32 cellular contexts compared by ENCODE assay signal in the genomic region with DNA sequence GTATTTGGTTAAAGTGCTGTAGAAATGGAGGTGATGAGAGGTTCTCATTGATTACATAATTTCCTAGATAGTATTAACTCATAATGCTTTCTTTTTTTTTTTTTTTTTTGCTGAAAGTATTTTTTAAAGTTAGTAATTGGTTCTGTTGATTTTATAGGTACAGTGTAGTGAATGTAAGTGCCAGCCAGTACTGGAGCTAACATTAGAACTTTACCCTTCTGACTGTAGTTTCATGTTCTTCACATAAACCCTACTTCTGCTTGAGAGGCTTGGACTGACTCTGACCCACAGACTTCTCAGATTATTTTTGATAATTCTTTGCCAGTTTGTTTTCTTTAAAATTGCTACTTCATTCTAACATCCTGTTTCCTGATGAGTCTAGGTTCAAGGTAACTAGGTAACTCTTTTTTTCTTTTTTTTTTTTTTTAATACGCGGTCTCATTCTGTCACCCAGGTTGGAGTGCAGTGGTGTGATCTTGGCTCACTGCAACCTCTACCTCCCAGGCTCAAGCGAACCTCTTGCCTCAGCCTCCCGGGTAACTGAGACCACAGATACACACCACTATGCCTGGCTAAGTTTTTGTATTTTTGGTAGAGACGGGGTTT.
DNase-seq lines count a peak whose midpoint lies in the region; ATAC-seq, FAIRE-seq and TF ChIP-seq lines count a peak whose summit lies in the region.
"Had no signal": no experiment of that assay in that cellular context is flagged by ENCODE, and none has a peak within 500 bp of the region (broad histone marks: within the 10 kb centered on the region; RNA-seq: fewer than 3 reads in every experiment).

No MANE protein-coding gene starts in this region.

- H3K27me3 ChIP-seq in CD8-positive, alpha-beta T cell (ENCODE audit: insufficient read depth, low read length) = no peaks in the 10 kb centered on the region
- H3K27me3 ChIP-seq in naive thymus-derived CD4-positive, alpha-beta T cell (ENCODE audit: control insufficient read depth in 2 of 2, insufficient read depth in 2 of 2, low read length in 2 of 2) = no peaks in the 10 kb centered on the region
- H3K27me3 ChIP-seq in Caco-2 (replicated peaks; ENCODE audit: control insufficient read depth, insufficient read depth, low read length) = no peaks in the 10 kb centered on the region
- no peaks in the 10 kb centered on the region for H3K27me3 ChIP-seq in small intestine (ENCODE audit: control insufficient read depth in 2 of 2, insufficient read depth in 2 of 2, low read length in 2 of 2)
- H3K27me3 ChIP-seq: BLaER1, body of pancreas, esophagus muscularis mucosa, heart left ventricle, vagina had no signal

- no peaks in the 10 kb centered on the region for H3K27me3 Mint-ChIP-seq in CD8-positive, alpha-beta T cell (ENCODE audit: low read depth)
- H3K27me3 Mint-ChIP-seq in T-cell (no peaks in the 10 kb centered on the region), Caco-2 (ENCODE audit: insufficient read depth, unreplicated experiment) (no peaks in the 10 kb centered on the region)
- no peaks in the 10 kb centered on the region for H3K27me3 Mint-ChIP-seq in naive thymus-derived CD4-positive, alpha-beta T cell
- H3K27me3 Mint-ChIP-seq: dendritic cell treated with granulocyte-macrophage colony-stimulating factor and Interleukin-4, amounts not matched to agents 40 ng/mL and 50 ng/mL, for 4 days; stimulated activated naive CD8-positive, alpha-beta T cell treated with anti-CD3 and anti-CD28 coated beads, Interleukin-15, amount 100 ng/mL, for 72 hours had no signal

- BruUV-seq in Caco-2 (replicated peaks; lab: Mats Ljungman, UMichigan) = no TSS peak

- 84 to 94% (median 94%) methylated on average over 5 of the region's 5 CpGs for WGBS in small intestine, 3 donors

- POLR2A ChIA-PET in CD8-positive, alpha-beta T cell (lab: Charles Lee) = no interaction called here
- POLR2A ChIA-PET in T-cell (lab: Charles Lee) = no interaction called here
- POLR2A ChIA-PET in naive thymus-derived CD4-positive, alpha-beta T cell (lab: Charles Lee) = interaction anchor here (0.6 kb wide), 1 partner anchor 304 kb away, joined by 3 read pairs; no protein-coding TSS in a partner anchor
- POLR2A ChIA-PET in Caco-2 (lab: Charles Lee) = no interaction called here

- no peaks in the 10 kb centered on the region for H3K4me1 ChIP-seq in CD8-positive, alpha-beta T cell (ENCODE audit: insufficient read depth, low read length)
- H3K4me1 ChIP-seq in naive thymus-derived CD4-positive, alpha-beta T cell (ENCODE audit: control insufficient read depth in 2 of 2, insufficient read depth in 2 of 2, low read length in 2 of 2) = no peaks in the 10 kb centered on the region
- H3K4me1 ChIP-seq in Caco-2 (peaks cover 10% of the 10 kb centered on the region; the same call in 1 of the 2 replicates), small intestine (ENCODE audit: control insufficient read depth in 2 of 2, insufficient read depth in 1 of 2, low read depth in 1 of 2, low read length in 1 of 2) (no peaks in the 10 kb centered on the region)

- peak overlapping the region; percentile 49 for H3K27ac Mint-ChIP-seq in CD8-positive, alpha-beta T cell
- H3K27ac Mint-ChIP-seq in T-cell = peak overlapping the region; percentile 71 to 78
- peak overlapping the region in 6 of 9 donors; percentile 11 to 79 (median 40) for H3K27ac Mint-ChIP-seq in naive thymus-derived CD4-positive, alpha-beta T cell
- H3K27ac Mint-ChIP-seq in Caco-2 (ENCODE audit: unreplicated experiment) = no peak overlapping the region
- H3K27ac Mint-ChIP-seq: activated T-helper 2 cell treated with anti-CD3 and anti-CD28 coated beads, Interferon-gamma antibody, Interleukin-2, Interleukin-4, amounts not matched to agents 10 μg/mL and 5 μg/mL and 100 μg/mL, durations not matched to agents 14 hours and 24 hours and 36 hours; dendritic cell treated with granulocyte-macrophage colony-stimulating factor and Interleukin-4, amounts not matched to agents 40 ng/mL and 50 ng/mL, for 4 days; stimulated activated naive CD8-positive, alpha-beta T cell treated with anti-CD3 and anti-CD28 coated beads, Interleukin-15, amount 100 ng/mL, for 72 hours had no signal

- H3K36me3 ChIP-seq in CD8-positive, alpha-beta T cell (ENCODE audit: insufficient read depth, low read length) = no peaks in the 10 kb centered on the region
- no peaks in the 10 kb centered on the region for H3K36me3 ChIP-seq in naive thymus-derived CD4-positive, alpha-beta T cell (ENCODE audit: control insufficient read depth in 2 of 3, insufficient read depth in 3 of 3, low read length in 3 of 3)
- H3K36me3 ChIP-seq in Caco-2 (ENCODE audit: control insufficient read depth, insufficient read depth, low read length) = no peaks in the 10 kb centered on the region
- peaks cover 0 to 2% of the 10 kb centered on the region in 2 donors for H3K36me3 ChIP-seq in small intestine (ENCODE audit: control insufficient read depth in 2 of 2, insufficient read depth in 2 of 2, low read length in 2 of 2)
- H3K36me3 ChIP-seq: BLaER1, esophagus muscularis mucosa, heart left ventricle, left ventricle myocardium inferior, vagina had no signal

- intact Hi-C loops in CD8-positive, alpha-beta T cell (cut with DNase I, micrococcal nuclease) = no loop called here
- intact Hi-C loops in naive thymus-derived CD4-positive, alpha-beta T cell (cut with micrococcal nuclease) = no loop called here
- intact Hi-C loops in Caco-2 (cut with micrococcal nuclease; ENCODE audit: unreplicated experiment) = loop anchor here (5.0 kb wide), 1 partner anchor 64 kb away; no protein-coding TSS in a partner anchor

- TF ChIP-seq CTCF in C4-2B (conservative IDR thresholded peaks at IDR 0.05) (no peak), Caco-2 (IDR thresholded peaks at IDR 0.05; ENCODE audit: insufficient read depth in 1 of 2, low read depth in 1 of 2, low read length in 1 of 2, severe bottlenecking in 1 of 2, unreplicated experiment in 1 of 2) (no peak)
- no peak for TF ChIP-seq CTCF in CD8-positive, alpha-beta T cell (IDR thresholded peaks at IDR 0.05)

- H3K4me3 ChIP-seq in CD8-positive, alpha-beta T cell (ENCODE audit: low read depth, low read length) = no peak overlapping the region
- no peak overlapping the region for H3K4me3 ChIP-seq in naive thymus-derived CD4-positive, alpha-beta T cell (ENCODE audit: low read length)
- no peak overlapping the region for H3K4me3 ChIP-seq in Caco-2 (ENCODE audit: low read depth, low read length)
- H3K4me3 ChIP-seq in small intestine (ENCODE audit: low read depth in 1 of 2, low read length in 2 of 2) = no peak overlapping the region
- H3K4me3 ChIP-seq: BLaER1, body of pancreas, esophagus muscularis mucosa, heart left ventricle, left ventricle myocardium inferior, psoas muscle, vagina had no signal

- DNase-seq in CD8-positive, alpha-beta T cell = no peak
- no peak for DNase-seq in T-cell
- DNase-seq in naive thymus-derived CD4-positive, alpha-beta T cell = peak in 5 of 9 donors; percentile 0 to 21 (median 10)
- no peak for DNase-seq in Caco-2
- DNase-seq in small intestine = no peak
- DNase-seq: activated CD4-positive, alpha-beta T cell treated with anti-CD3 and anti-CD28 coated beads, Interleukin-2, amount 50 U/mL, for 1 hour; activated CD8-positive, alpha-beta memory T cell treated with anti-CD3 and anti-CD28 coated beads, Interleukin-2, amount 50 U/mL, for 48 hours; activated naive CD4-positive, alpha-beta T cell treated with anti-CD3 and anti-CD28 coated beads, Interleukin-2, amount 50 U/mL, for 16 hours; body of pancreas; DND-41; endodermal cell; foreskin fibroblast; GF-D8; HCEC 1CT; heart left ventricle; left ventricle myocardium inferior; NCI-H1092; NCI-H187 treated with DMSO at 0.1 percent for 48 hours; NCI-H2171; NCI-H82; psoas muscle; RPMI8226; stimulated activated CD4-positive, alpha-beta T cell treated with anti-CD3 and anti-CD28 coated beads, Interleukin-12 subunit alpha, Interleukin-12 subunit beta, amount 100 ng/mL, for 4 hours; stimulated activated CD4-positive, alpha-beta T cell treated with anti-CD3 and anti-CD28 coated beads, Interleukin-2, amount 100 ng/mL, for 48 hours; stimulated activated naive CD8-positive, alpha-beta T cell treated with anti-CD3 and anti-CD28 coated beads, Interleukin-15, amount 100 ng/mL, for 72 hours had no signal

- ATAC-seq in CD8-positive, alpha-beta T cell = peak; percentile 29
- ATAC-seq in T-cell (replicated peaks in 1 of 4) = peak in 3 of 4 experiments; percentile 23 to 41 (median 39)
- ATAC-seq in naive thymus-derived CD4-positive, alpha-beta T cell = no peak
- ATAC-seq in HG02798 (IDR thresholded peaks at IDR 0.05; ENCODE audit: poor library complexity, unreplicated experiment) = no peak
- ATAC-seq: body of pancreas; heart left ventricle; stimulated activated naive CD8-positive, alpha-beta T cell treated with anti-CD3 and anti-CD28 coated beads, Interleukin-15, amount 100 ng/mL, for 72 hours had no signal

- H3K4me1 Mint-ChIP-seq in CD8-positive, alpha-beta T cell (ENCODE audit: low read depth) = peaks cover 10% of the 10 kb centered on the region
- H3K4me1 Mint-ChIP-seq in T-cell = peaks cover 12 to 25% (median 23%) of the 10 kb centered on the region in 3 donors
- peaks cover 6 to 20% (median 18%) of the 10 kb centered on the region in 7 donors for H3K4me1 Mint-ChIP-seq in naive thymus-derived CD4-positive, alpha-beta T cell
- no peaks in the 10 kb centered on the region for H3K4me1 Mint-ChIP-seq in Caco-2 (ENCODE audit: low read depth, unreplicated experiment)

- CTCF ChIA-PET in CD8-positive, alpha-beta T cell (lab: Charles Lee) = no interaction called here
- CTCF ChIA-PET in T-cell (lab: Charles Lee) (no interaction called here), Caco-2 (lab: Charles Lee) (interaction anchor here (0.7 kb wide), 1 partner anchor 33 kb away, joined by 3 read pairs; no protein-coding TSS in a partner anchor)
- CTCF ChIA-PET in naive thymus-derived CD4-positive, alpha-beta T cell (lab: Charles Lee) = interaction anchor here (0.7 kb wide), 1 partner anchor 116 kb away, joined by 3 read pairs; no protein-coding TSS in a partner anchor

- H3K9me3 ChIP-seq in CD8-positive, alpha-beta T cell (ENCODE audit: low read length) = no peaks in the 10 kb centered on the region
- no peaks in the 10 kb centered on the region for H3K9me3 ChIP-seq in naive thymus-derived CD4-positive, alpha-beta T cell (ENCODE audit: control insufficient read depth in 2 of 3, low read length in 3 of 3)
- H3K9me3 ChIP-seq in Caco-2 (no peaks in the 10 kb centered on the region), small intestine (ENCODE audit: control insufficient read depth, low read depth) (no peaks in the 10 kb centered on the region)
- H3K9me3 ChIP-seq: BLaER1, body of pancreas, esophagus muscularis mucosa, heart left ventricle, left ventricle myocardium inferior, psoas muscle, vagina had no signal

- no peaks in the 10 kb centered on the region for H3K9me3 Mint-ChIP-seq in CD8-positive, alpha-beta T cell
- no peaks in the 10 kb centered on the region for H3K9me3 Mint-ChIP-seq in T-cell
- H3K9me3 Mint-ChIP-seq in naive thymus-derived CD4-positive, alpha-beta T cell = no peaks in the 10 kb centered on the region
- no peaks in the 10 kb centered on the region for H3K9me3 Mint-ChIP-seq in Caco-2 (ENCODE audit: unreplicated experiment)
- H3K9me3 Mint-ChIP-seq: activated T-helper 2 cell treated with anti-CD3 and anti-CD28 coated beads, Interferon-gamma antibody, Interleukin-2, Interleukin-4, amounts not matched to agents 10 μg/mL and 5 μg/mL and 100 μg/mL, durations not matched to agents 14 hours and 24 hours and 36 hours; dendritic cell treated with granulocyte-macrophage colony-stimulating factor and Interleukin-4, amounts not matched to agents 40 ng/mL and 50 ng/mL, for 4 days; endodermal cell; stimulated activated naive CD8-positive, alpha-beta T cell treated with anti-CD3 and anti-CD28 coated beads, Interleukin-15, amount 100 ng/mL, for 72 hours had no signal

- H3K4me3 Mint-ChIP-seq in CD8-positive, alpha-beta T cell = no peak overlapping the region
- H3K4me3 Mint-ChIP-seq in T-cell (no peak overlapping the region), Caco-2 (ENCODE audit: unreplicated experiment) (no peak overlapping the region)
- H3K4me3 Mint-ChIP-seq in naive thymus-derived CD4-positive, alpha-beta T cell = peak overlapping the region in 1 of 10 donors; percentile 37
- H3K4me3 Mint-ChIP-seq: dendritic cell treated with granulocyte-macrophage colony-stimulating factor and Interleukin-4, amounts not matched to agents 40 ng/mL and 50 ng/mL, for 4 days; endodermal cell; stimulated activated naive CD8-positive, alpha-beta T cell treated with anti-CD3 and anti-CD28 coated beads, Interleukin-15, amount 100 ng/mL, for 72 hours had no signal

- H3K27ac ChIP-seq in C4-2B (peak overlapping the region; percentile 83; the same call in 1 of the 2 replicates), small intestine (ENCODE audit: low read depth in 1 of 2, low read length in 1 of 2) (no peak overlapping the region)
- H3K27ac ChIP-seq in CD8-positive, alpha-beta T cell (ENCODE audit: low read depth, low read length) = no peak overlapping the region
- no peak overlapping the region for H3K27ac ChIP-seq in naive thymus-derived CD4-positive, alpha-beta T cell (ENCODE audit: low read depth, low read length)
- H3K27ac ChIP-seq: BLaER1, body of pancreas, psoas muscle, vagina had no signal

- FAIRE-seq in small intestine (lab: Jason Lieb, UNC) = no peak

- no peaks in the 10 kb centered on the region for H3K36me3 Mint-ChIP-seq in CD8-positive, alpha-beta T cell
- H3K36me3 Mint-ChIP-seq in T-cell (peaks cover 4% of the 10 kb centered on the region), Caco-2 (ENCODE audit: insufficient read depth, unreplicated experiment) (peaks cover 4% of the 10 kb centered on the region)
- H3K36me3 Mint-ChIP-seq in naive thymus-derived CD4-positive, alpha-beta T cell = peaks cover 0 to 8% (median 0%) of the 10 kb centered on the region in 5 donors

Comparison
In these comparisons a context has a peak if more than half of its experiments do, and no peak if none do; other contexts are left out.
1. ATAC-seq: peak in CD8-positive, alpha-beta T cell (single experiment) and T-cell (3 of 4); none in naive thymus-derived CD4-positive, alpha-beta T cell (single experiment) and HG02798 (single experiment).
2. DNase-seq: peak in naive thymus-derived CD4-positive, alpha-beta T cell (5 of 9); none in CD8-positive, alpha-beta T cell (0 of 7), T-cell (0 of 34), Caco-2 (0 of 2) and small intestine (single experiment).
3. CTCF ChIA-PET loops: an anchor here in naive thymus-derived CD4-positive, alpha-beta T cell (0.7 kb wide) and Caco-2 (0.7 kb wide); none called in CD8-positive, alpha-beta T cell and T-cell.